Comparison of ENCODE assay signal across 1 cellular context in genomic region chr20:4155953-4156352, GRCh38.
TF ChIP-seq lines count a peak whose summit lies in the region.

No MANE protein-coding gene starts in this region.

TF ChIP-seq in HepG2, 621 proteins besides CTCF, POLR2A, EP300 and RAD21:
- TF ChIP-seq XBP1 (CRISPR knock-in tag; IDR thresholded peaks at IDR 0.05) (no peak), PAX8 (CRISPR knock-in tag; IDR thresholded peaks at IDR 0.05; ENCODE audit: borderline replicate concordance) (no peak), POLR2G (IDR thresholded peaks at IDR 0.05; ENCODE audit: low read depth, low read length) (0 out of 2 replicates have a peak, but pooled peaks have one; percentile 6)
